ENCODE assay signal across 1 cellular context in genomic region chr1:99673285-99673684, GRCh38.
TF ChIP-seq lines count a peak whose summit lies in the region.

No MANE protein-coding gene starts in this region.

TF ChIP-seq in endothelial cell of umbilical vein, 7 proteins besides CTCF, POLR2A, EP300 and RAD21 (continued from another document):
- no peak for TF ChIP-seq GATA2 (IDR thresholded peaks at IDR 0.05; ENCODE audit: insufficient read depth, insufficient read length, low read depth, low read length)
- no peak for TF ChIP-seq JUN (IDR thresholded peaks at IDR 0.05; ENCODE audit: borderline replicate concordance, insufficient read depth, insufficient read length, low read depth)
TF ChIP-seq in endothelial cell of umbilical vein: peak in this region for 0.
